In genomic region chr7:100897111-100897608, GRCh38 we compare ENCODE assay signal across 8 cellular contexts. TPM values are rescaled to one million over a fixed set of nuclear protein-coding genes. Genes with fewer than 3 reads are reported as not detected.
DNase-seq lines count a peak whose midpoint lies in the region; ATAC-seq and TF ChIP-seq lines count a peak whose summit lies in the region.

No MANE protein-coding gene starts in this region.

- peak; percentile 12 to 32 for ATAC-seq in gastrocnemius medialis
- ATAC-seq in GM21381 (IDR thresholded peaks at IDR 0.05; ENCODE audit: unreplicated experiment) = no peak

- DNase-seq in RPMI8226 = peak; percentile 69
- peak in 31 of 56 donors; percentile 17 to 80 (median 46) for DNase-seq in amygdala (lab: John Stamatoyannopoulos, UW)
- peak; percentile 20 to 52 for DNase-seq in hippocampal formation (lab: John Stamatoyannopoulos, UW)
- no peak for DNase-seq in gastrocnemius medialis
- DNase-seq in 8988T = no peak
- no peak for DNase-seq in A172 (ENCODE audit: low spot score)

- no peaks in the 10 kb centered on the region for H3K36me3 ChIP-seq in gastrocnemius medialis

- intact Hi-C loops in gastrocnemius medialis (cut with DNase I; ENCODE audit: low total_unique reads) = loop anchor here (1.0 to 10.0 kb wide), 3 partner anchors 162 to 348 kb away; partner anchors contain the start of genes FIS1 and POP7

- H3K9me3 ChIP-seq in gastrocnemius medialis = no peaks in the 10 kb centered on the region

- H3K4me1 ChIP-seq in gastrocnemius medialis = peaks cover 18 to 34% of the 10 kb centered on the region in 2 donors

- TF ChIP-seq POLR2A in gastrocnemius medialis (IDR thresholded peaks at IDR 0.05) = no peak

- H3K4me3 ChIP-seq in GM12875 (ENCODE audit: low read depth, low read length) (no peak overlapping the region), gastrocnemius medialis (peak overlapping the region; percentile 45 to 80 (median 59))

- in situ Hi-C loops in gastrocnemius medialis (cut with MboI; ENCODE audit: low sequenced_read_pairs in 4 of 4) = loop anchor here in 1 of 4 donors (5.0 kb wide), 1 partner anchor 160 kb away; no protein-coding TSS in a partner anchor

- TF ChIP-seq CTCF in GM12875 (IDR thresholded peaks at IDR 0.05; ENCODE audit: borderline replicate concordance, insufficient read depth, low read depth, low read length) (peak; percentile 86), gastrocnemius medialis (IDR thresholded peaks at IDR 0.05 in 4 of 5, conservative IDR thresholded peaks at IDR 0.05 in 1 of 5) (peak; percentile 43 to 88 (median 82))

- H3K27me3 ChIP-seq in gastrocnemius medialis = peaks cover 0 to 6% (median 0%) of the 10 kb centered on the region in 3 donors

- H3K27ac ChIP-seq in gastrocnemius medialis = peak overlapping the region in 1 of 4 donors; percentile 43

RNA-seq across cellular contexts. Expression of gene ACHE, which starts 1.5 kb away (rescaled TPM):
- total RNA-seq in gastrocnemius medialis = 10 to 100 TPM in 2 of 4 donors, 1 to 10 TPM in 2; 6.5 to 59.5 (median 11.4) TPM
- 1.5 and 2.8 TPM in 2 replicates for total RNA-seq in A172 (2014; rRNA removed; shearing (Covaris generic))

RNA-seq across cellular contexts. Expression of gene UFSP1, which starts 7.6 kb away (rescaled TPM):
- total RNA-seq in gastrocnemius medialis = 1 to 10 TPM; 2.0 to 7.1 (median 4.0) TPM
- 1.8 and 3.3 TPM in 2 replicates for total RNA-seq in A172 (2014; rRNA removed; shearing (Covaris generic))

RNA-seq across cellular contexts. Expression of gene SRRT, which starts 22.3 kb away (rescaled TPM):
- total RNA-seq in gastrocnemius medialis = 10 to 100 TPM; 35.0 to 47.3 (median 39.8) TPM
- 78.3 and 86.7 TPM in 2 replicates for total RNA-seq in A172 (2014; rRNA removed; shearing (Covaris generic))

RNA-seq across cellular contexts. Expression of gene TRIP6, which starts 30.0 kb away (rescaled TPM):
- total RNA-seq in gastrocnemius medialis = 1 to 10 TPM; 4.6 to 9.1 (median 7.3) TPM
- total RNA-seq in A172 (2014; rRNA removed; shearing (Covaris generic)) = 157 and 180 TPM in 2 replicates

RNA-seq across cellular contexts. Expression of gene SLC12A9, which starts 44.6 kb away (rescaled TPM):
- 1 to 10 TPM; 2.5 to 4.3 (median 3.8) TPM for total RNA-seq in gastrocnemius medialis
- 9.6 and 12.4 TPM in 2 replicates for total RNA-seq in A172 (2014; rRNA removed; shearing (Covaris generic))

Comparison
In these comparisons a context has a peak if more than half of its experiments do, and no peak if none do; other contexts are left out.
1. DNase-seq: peak in RPMI8226 (single experiment), amygdala (31 of 56) and hippocampal formation (2 of 2); none in gastrocnemius medialis (0 of 2), 8988T (single experiment) and A172 (single experiment).